In genomic region chr5:26329562-26330189, GRCh38 we compare ENCODE assay signal across 11 cellular contexts.
DNase-seq lines count a peak whose midpoint lies in the region; ATAC-seq and TF ChIP-seq lines count a peak whose summit lies in the region.
"Had no signal": no experiment of that assay in that cellular context is flagged by ENCODE, and none has a peak within 500 bp of the region (broad histone marks: within the 10 kb centered on the region; RNA-seq: fewer than 3 reads in every experiment).

No MANE protein-coding gene starts in this region.

- CTCF ChIA-PET in mammary epithelial cell (lab: Charles Lee; ENCODE audit: low non-redundant PET), result no interaction called here

- no peak overlapping the region for H4K8ac ChIP-seq in neuronal stem cell (ENCODE audit: low read depth, low read length)

- no peak overlapping the region for H2BK120ac ChIP-seq in neuronal stem cell (ENCODE audit: low read depth, low read length)

- H4K20me1 ChIP-seq in mammary epithelial cell (ENCODE audit: insufficient read depth, low read length), result no peaks in the 10 kb centered on the region

- no peak overlapping the region for H2BK15ac ChIP-seq in neuronal stem cell (ENCODE audit: low read length)

- no peak overlapping the region for H4K91ac ChIP-seq in neuronal stem cell (ENCODE audit: low read depth, low read length, poor library complexity)

- H3K4me2 ChIP-seq in mammary epithelial cell (ENCODE audit: insufficient read depth, low read depth, low read length) (no peak overlapping the region), neuronal stem cell (ENCODE audit: insufficient read depth, low read length, poor library complexity, severe bottlenecking) (no peak overlapping the region)

- peak; percentile 4 to 35 for TF ChIP-seq CTCF in mammary epithelial cell (conservative IDR thresholded peaks at IDR 0.05 in 1 of 2, IDR thresholded peaks at IDR 0.05 in 1 of 2; ENCODE audit: extremely low read depth in 1 of 2, insufficient read depth in 1 of 2, low read depth in 1 of 2, low read length in 2 of 2)
- TF ChIP-seq CTCF in gastrocnemius medialis (IDR thresholded peaks at IDR 0.05 in 4 of 5, conservative IDR thresholded peaks at IDR 0.05 in 1 of 5), result no peak

- peaks cover 6% of the 10 kb centered on the region for H3K9me3 ChIP-seq in mammary epithelial cell (replicated peaks; ENCODE audit: insufficient read depth, low read length)
- no peaks in the 10 kb centered on the region for H3K9me3 ChIP-seq in neuronal stem cell (replicated peaks in 1 of 2; ENCODE audit: control insufficient read depth in 2 of 2, insufficient read depth in 1 of 2, low read depth in 1 of 2, low read length in 2 of 2)
- no peaks in the 10 kb centered on the region for H3K9me3 ChIP-seq in gastrocnemius medialis

- H3K27ac ChIP-seq in mammary epithelial cell (ENCODE audit: insufficient read depth, low read depth, low read length), result no peak overlapping the region
- H3K27ac ChIP-seq in neuronal stem cell (replicated peaks; ENCODE audit: low read length), result no peak overlapping the region
- H3K27ac ChIP-seq in gastrocnemius medialis, result no peak overlapping the region
- H3K27ac ChIP-seq: epithelial cell of prostate, parathyroid adenoma, stomach had no signal

- DNase-seq in NCI-H2171 treated with DMSO at 0.1 percent for 48 hours (lab: John Stamatoyannopoulos, UW) (peak; percentile 7), NCI-H2171 (lab: John Stamatoyannopoulos, UW) (no peak), NCI-H2081 (lab: John Stamatoyannopoulos, UW) (peak; percentile 51 to 62), mammary epithelial cell (no peak), neuronal stem cell (ENCODE audit: low spot score) (peak; percentile 1), gastrocnemius medialis (no peak)
- DNase-seq: stomach had no signal

- H2BK5ac ChIP-seq in neuronal stem cell (ENCODE audit: low read length), result no peak overlapping the region

- H3K18ac ChIP-seq in neuronal stem cell (ENCODE audit: low read length), result no peak overlapping the region

- no peak overlapping the region for H2AFZ ChIP-seq in mammary epithelial cell (ENCODE audit: low read depth, low read length)
- H2AFZ ChIP-seq in neuronal stem cell (ENCODE audit: low read length), result peak overlapping the region; percentile 32
- H2AFZ ChIP-seq: parathyroid adenoma had no signal

- no peak overlapping the region for H3K14ac ChIP-seq in neuronal stem cell (ENCODE audit: low read length)

- in situ Hi-C loops in mammary epithelial cell (cut with MboI; ENCODE audit: low sequenced_read_pairs in 2 of 2), result no loop called here
- in situ Hi-C loops in gastrocnemius medialis (cut with MboI; ENCODE audit: low sequenced_read_pairs in 4 of 4), result no loop called here

- no peak overlapping the region for H3K23ac ChIP-seq in neuronal stem cell (ENCODE audit: low read depth, low read length, poor library complexity)

- no peaks in the 10 kb centered on the region for H3K79me2 ChIP-seq in mammary epithelial cell (ENCODE audit: insufficient read depth, low read length)
- H3K79me2 ChIP-seq: parathyroid adenoma had no signal

- no peak overlapping the region for H3K4ac ChIP-seq in neuronal stem cell (ENCODE audit: low read length)

- ATAC-seq in gastrocnemius medialis (no peak), HG02571 (IDR thresholded peaks at IDR 0.05; ENCODE audit: unreplicated experiment) (no peak), esophagus mucosa (no peak)

- H2AK5ac ChIP-seq in neuronal stem cell (ENCODE audit: low read depth, low read length), result no peak overlapping the region

- no peak for TF ChIP-seq POLR2A in gastrocnemius medialis (IDR thresholded peaks at IDR 0.05)

- dilution Hi-C loops in mammary epithelial cell (cut with HindIII; ENCODE audit: low sequenced_read_pairs), result no loop called here

- H3K4me3 ChIP-seq in mammary epithelial cell (replicated peaks in 1 of 3; ENCODE audit: insufficient read depth in 1 of 3, low read depth in 2 of 3, low read length in 3 of 3) (no peak overlapping the region), neuronal stem cell (ENCODE audit: low read length in 2 of 2) (no peak overlapping the region), gastrocnemius medialis (no peak overlapping the region)
- H3K4me3 ChIP-seq: stomach had no signal

- H3K4me1 ChIP-seq in mammary epithelial cell (ENCODE audit: insufficient read depth, low read length), result no peaks in the 10 kb centered on the region
- no peaks in the 10 kb centered on the region for H3K4me1 ChIP-seq in neuronal stem cell (ENCODE audit: control insufficient read depth in 2 of 2, insufficient read depth in 1 of 2, low read depth in 1 of 2, low read length in 2 of 2)
- no peaks in the 10 kb centered on the region for H3K4me1 ChIP-seq in gastrocnemius medialis
- H3K4me1 ChIP-seq: parathyroid adenoma, stomach had no signal

- no TSS peak for BruUV-seq in mammary epithelial cell (replicated peaks; lab: Mats Ljungman, UMichigan)

- H2BK12ac ChIP-seq in neuronal stem cell (ENCODE audit: low read length), result no peak overlapping the region

- H3K79me1 ChIP-seq in neuronal stem cell (ENCODE audit: low read depth, low read length), result no peaks in the 10 kb centered on the region

- H3K9ac ChIP-seq in mammary epithelial cell (ENCODE audit: insufficient read depth, low read length) (no peak overlapping the region), neuronal stem cell (ENCODE audit: low read depth, low read length, poor library complexity) (no peak overlapping the region)
- H3K9ac ChIP-seq: parathyroid adenoma had no signal

- H3K36me3 ChIP-seq in mammary epithelial cell (ENCODE audit: insufficient read depth, low read length) (no peaks in the 10 kb centered on the region), neuronal stem cell (replicated peaks in 1 of 2; ENCODE audit: control insufficient read depth in 2 of 2, insufficient read depth in 2 of 2, low read length in 2 of 2) (no peaks in the 10 kb centered on the region), gastrocnemius medialis (no peaks in the 10 kb centered on the region)
- H3K36me3 ChIP-seq: stomach had no signal

- intact Hi-C loops in mammary epithelial cell (cut with micrococcal nuclease), result no loop called here
- intact Hi-C loops in gastrocnemius medialis (cut with DNase I; ENCODE audit: low total_unique reads), result no loop called here

- no peaks in the 10 kb centered on the region for H3K27me3 ChIP-seq in mammary epithelial cell (ENCODE audit: insufficient read depth, low read length)
- H3K27me3 ChIP-seq in neuronal stem cell (ENCODE audit: control insufficient read depth in 3 of 3, insufficient read depth in 3 of 3, low read depth in 1 of 3, low read length in 3 of 3), result no peaks in the 10 kb centered on the region
- H3K27me3 ChIP-seq in gastrocnemius medialis, result no peaks in the 10 kb centered on the region
- H3K27me3 ChIP-seq: stomach had no signal

- WGBS in mammary epithelial cell (ENCODE audit: low coverage, missing lambda C conversion rate), result 26% methylated on average over 4 of the region's 4 CpGs
- WGBS in neuronal stem cell (ENCODE audit: extremely low coverage in 2 of 2, insufficient read length in 2 of 2, insufficient replicate concordance in 1 of 2), 2 donors, result no CpG with 5 or more reads among the region's 4 CpGs

Comparison
In these comparisons a context has a peak if more than half of its experiments do, and no peak if none do; other contexts are left out.
1. DNase-seq: peak in NCI-H2171 treated with DMSO at 0.1 percent for 48 hours (single experiment), NCI-H2081 (2 of 2) and neuronal stem cell (single experiment); none in NCI-H2171 (single experiment), mammary epithelial cell (single experiment) and gastrocnemius medialis (0 of 2).
2. CTCF ChIP-seq: peak in mammary epithelial cell (2 of 2); none in gastrocnemius medialis (0 of 5).